Comparison of ENCODE assay signal across 1 cellular context in the genomic region with DNA sequence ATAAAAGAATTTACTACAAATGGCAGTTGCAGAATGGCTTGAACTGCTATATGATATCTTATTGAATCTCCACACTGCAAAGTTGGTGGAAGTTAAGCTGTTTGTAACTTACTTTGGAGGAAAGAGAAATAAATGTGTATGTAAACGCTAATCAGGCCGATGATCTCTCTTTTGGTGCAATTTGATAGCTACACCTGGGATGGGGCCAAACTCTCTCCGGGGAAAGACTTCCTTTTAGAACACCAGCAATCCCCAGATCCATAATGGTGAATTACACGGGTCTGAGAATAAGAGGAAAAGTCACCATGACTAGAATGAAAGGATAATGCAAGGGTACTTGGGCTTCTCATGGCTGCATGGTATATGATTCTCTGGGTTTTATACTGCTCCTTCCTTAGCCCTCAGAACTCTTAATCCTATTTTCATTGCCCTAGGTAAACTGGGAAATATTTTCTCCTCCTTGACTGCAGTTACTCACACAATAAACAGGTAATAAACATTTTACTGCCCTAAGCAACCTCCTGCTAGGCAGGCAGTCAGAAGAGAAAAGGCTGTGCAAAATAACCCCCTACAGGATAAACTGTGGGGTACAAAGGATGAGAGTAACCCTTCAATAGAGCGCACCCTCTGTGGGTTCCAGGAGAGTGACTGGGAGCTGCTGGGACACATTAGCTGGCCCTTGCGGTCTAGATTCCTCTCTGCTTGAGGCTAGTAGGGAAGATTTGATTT.
TF ChIP-seq lines count a peak whose summit lies in the region.

No MANE protein-coding gene starts in this region.

TF ChIP-seq in WTC11, 78 proteins besides CTCF, POLR2A, EP300 and RAD21 (continued from another document):
- TF ChIP-seq STAT6 (CRISPR knock-in tag; conservative IDR thresholded peaks at IDR 0.05; ENCODE audit: low read depth) (no peak), AR (CRISPR knock-in tag; IDR thresholded peaks at IDR 0.05) (no peak), HMGA2 (CRISPR knock-in tag; IDR thresholded peaks at IDR 0.05) (no peak)
- TF ChIP-seq, protein P1, sequence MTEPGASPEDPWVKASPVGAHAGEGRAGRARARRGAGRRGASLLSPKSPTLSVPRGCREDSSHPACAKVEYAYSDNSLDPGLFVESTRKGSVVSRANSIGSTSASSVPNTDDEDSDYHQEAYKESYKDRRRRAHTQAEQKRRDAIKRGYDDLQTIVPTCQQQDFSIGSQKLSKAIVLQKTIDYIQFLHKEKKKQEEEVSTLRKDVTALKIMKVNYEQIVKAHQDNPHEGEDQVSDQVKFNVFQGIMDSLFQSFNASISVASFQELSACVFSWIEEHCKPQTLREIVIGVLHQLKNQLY (CRISPR knock-in tag; IDR thresholded peaks at IDR 0.05), result no peak
